12 cellular contexts compared by ENCODE assay signal in genomic region chr6:138031417-138031816, GRCh38.
DNase-seq lines count a peak whose midpoint lies in the region; ATAC-seq and TF ChIP-seq lines count a peak whose summit lies in the region.
"Had no signal": no experiment of that assay in that cellular context is flagged by ENCODE, and none has a peak within 500 bp of the region (broad histone marks: within the 10 kb centered on the region; RNA-seq: fewer than 3 reads in every experiment).

No MANE protein-coding gene starts in this region.

- H3F3A ChIP-seq in smooth muscle cell (ENCODE audit: low read depth) = no peaks in the 10 kb centered on the region

- peak overlapping the region; percentile 92 for H3K27ac ChIP-seq in RWPE2 (ENCODE audit: poor library complexity, severe bottlenecking)
- H3K27ac ChIP-seq in foreskin keratinocyte = peak overlapping the region; percentile 100
- H3K27ac ChIP-seq in smooth muscle cell (ENCODE audit: low read depth) = peak overlapping the region; percentile 86

- peak overlapping the region; percentile 19 for H3K9ac ChIP-seq in smooth muscle cell (ENCODE audit: low read depth)

- H2AFZ ChIP-seq in smooth muscle cell (ENCODE audit: low read depth) = no peak overlapping the region

- no peaks in the 10 kb centered on the region for H4K20me1 ChIP-seq in smooth muscle cell (ENCODE audit: low read depth)

- no peaks in the 10 kb centered on the region for H3K9me3 ChIP-seq in RWPE2 (ENCODE audit: severe bottlenecking)
- no peaks in the 10 kb centered on the region for H3K9me3 ChIP-seq in smooth muscle cell (replicated peaks; ENCODE audit: low read depth)

- 67% methylated on average over 4 of the region's 4 CpGs for WGBS in smooth muscle cell (ENCODE audit: low lambda C conversion rate)

- no peak overlapping the region for H3K4me2 ChIP-seq in smooth muscle cell

- H3K4me3 ChIP-seq in RWPE2 (ENCODE audit: severe bottlenecking) = no peak overlapping the region
- no peak overlapping the region for H3K4me3 ChIP-seq in smooth muscle cell

- TF ChIP-seq CTCF in RWPE2 (IDR thresholded peaks at IDR 0.05; ENCODE audit: poor library complexity, severe bottlenecking) (no peak), foreskin keratinocyte (conservative IDR thresholded peaks at IDR 0.05) (no peak), smooth muscle cell (IDR thresholded peaks at IDR 0.05; ENCODE audit: borderline replicate concordance, insufficient read depth, poor library complexity, severe bottlenecking) (no peak)

- H3K27me3 ChIP-seq in RWPE2 (ENCODE audit: insufficient read depth, poor library complexity, severe bottlenecking) = no peaks in the 10 kb centered on the region
- no peaks in the 10 kb centered on the region for H3K27me3 ChIP-seq in foreskin keratinocyte
- H3K27me3 ChIP-seq in smooth muscle cell (ENCODE audit: low read depth) = no peaks in the 10 kb centered on the region

- DNase-seq in RWPE2 (ENCODE audit: low spot score) (no peak), foreskin keratinocyte (peak; percentile 92 to 96), smooth muscle cell (lab: John Stamatoyannopoulos, UW; ENCODE audit: unreplicated experiment) (no peak), NCI-H2196 treated with DMSO at 0.1 percent for 48 hours (lab: John Stamatoyannopoulos, UW; ENCODE audit: unreplicated experiment) (no peak), NCI-H1436 (lab: John Stamatoyannopoulos, UW) (no peak), NCI-H446 (lab: John Stamatoyannopoulos, UW) (no peak)
- DNase-seq: ACHN; CD4-positive, CD25-positive, alpha-beta regulatory T cell; NCI-H146; NCI-H2081 treated with DMSO at 0.1 percent for 48 hours; NCI-H526 treated with DMSO at 0.1 percent for 48 hours had no signal

- no peaks in the 10 kb centered on the region for H3K79me2 ChIP-seq in smooth muscle cell (ENCODE audit: low read depth)

- H3K4me1 ChIP-seq in RWPE2 (ENCODE audit: insufficient read depth, poor library complexity, severe bottlenecking) = peaks cover 55% of the 10 kb centered on the region
- H3K4me1 ChIP-seq in foreskin keratinocyte = peaks cover 49% of the 10 kb centered on the region
- H3K4me1 ChIP-seq in smooth muscle cell (ENCODE audit: low read depth) = no peaks in the 10 kb centered on the region

- H3K36me3 ChIP-seq in RWPE2 (ENCODE audit: low read depth) = no peaks in the 10 kb centered on the region
- H3K36me3 ChIP-seq in smooth muscle cell (ENCODE audit: low read depth) = no peaks in the 10 kb centered on the region

- peak; percentile 22 for ATAC-seq in HG02571 (IDR thresholded peaks at IDR 0.05; ENCODE audit: unreplicated experiment)
- ATAC-seq in RWPE2 (ENCODE audit: low read depth) = peak; percentile 38
- peak; percentile 51 for ATAC-seq in foreskin keratinocyte

Comparison
In these comparisons a context has a peak if more than half of its experiments do, and no peak if none do; other contexts are left out.
1. DNase-seq: peak in foreskin keratinocyte (2 of 2); none in RWPE2 (single experiment), smooth muscle cell (single experiment), NCI-H2196 treated with DMSO at 0.1 percent for 48 hours (single experiment), NCI-H1436 (single experiment) and NCI-H446 (0 of 2).
2. Peak in every context shown above with its lines, with median percentiles within 50 percentile points of each other: ATAC-seq and H3K27ac ChIP-seq.